ENCODE assay signal across 9 cellular contexts in genomic region chr1:227228201-227228600, GRCh38.
"Had no signal": no experiment of that assay in that cellular context is flagged by ENCODE, and none has a peak within 500 bp of the region (broad histone marks: within the 10 kb centered on the region; RNA-seq: fewer than 3 reads in every experiment).

No MANE protein-coding gene starts in this region.

- DNase-seq: GM23248, GOT3, H9, HFFc6, IMR-90, Karpas-422, KBM-7 had no signal

- H3K4me2 ChIP-seq: KMS-11 had no signal

- H3K4me3 ChIP-seq: GM23248 had no signal

- H3K27ac ChIP-seq: GM23248, KMS-11 had no signal

- FAIRE-seq: HTR-8/SVneo had no signal
